In genomic region chr12:110518014-110518413, GRCh38 we compare ENCODE assay signal across 1 cellular context. TPM values are rescaled to one million over a fixed set of nuclear protein-coding genes. Genes with fewer than 3 reads are reported as not detected.
"Had no signal": no experiment of that assay in that cellular context is flagged by ENCODE, and none has a peak within 500 bp of the region (broad histone marks: within the 10 kb centered on the region; RNA-seq: fewer than 3 reads in every experiment).

No MANE protein-coding gene starts in this region.

RNA-seq across cellular contexts. Expression of gene RAD9B, which starts 15.9 kb away (rescaled TPM):
- total RNA-seq: vagina had no signal
